In the genomic region with DNA sequence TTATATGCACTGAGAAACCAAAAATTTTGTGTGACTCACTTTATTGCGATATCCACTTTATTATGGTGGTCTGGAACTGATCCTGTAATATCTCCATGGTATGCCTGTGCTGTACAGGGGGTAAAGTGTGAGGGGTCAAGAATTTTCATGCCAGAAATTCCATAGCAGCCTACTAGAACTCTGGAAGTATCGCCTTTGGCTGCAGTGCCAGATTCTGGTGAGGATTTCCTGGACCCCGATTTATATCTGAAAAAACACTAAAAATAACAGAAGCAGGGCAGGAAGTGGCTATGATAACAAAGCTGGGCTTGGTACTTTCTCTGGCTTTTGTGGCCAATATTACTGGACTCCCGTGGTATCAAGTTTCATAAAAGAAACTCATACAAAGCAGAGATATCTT, we compare ENCODE assay signal across 13 cellular contexts. TPM values are rescaled to one million over a fixed set of nuclear protein-coding genes. Genes with fewer than 3 reads are reported as not detected.
A peak's percentile ranks its signal among the peaks of the same experiment; 100 is the strongest.
DNase-seq lines count a peak whose midpoint lies in the region; ATAC-seq and TF ChIP-seq lines count a peak whose summit lies in the region.
"Had no signal": no experiment of that assay in that cellular context is flagged by ENCODE, and none has a peak within 500 bp of the region (broad histone marks: within the 10 kb centered on the region; RNA-seq: fewer than 3 reads in every experiment).

No MANE protein-coding gene starts in this region.

- H3K79me1 ChIP-seq in neuronal stem cell (ENCODE audit: low read depth, low read length): no peaks in the 10 kb centered on the region

- no peak overlapping the region for H2BK15ac ChIP-seq in neuronal stem cell (ENCODE audit: low read length)

- H3K23ac ChIP-seq in neuronal stem cell (ENCODE audit: low read depth, low read length, poor library complexity): no peak overlapping the region

- H3K27me3 ChIP-seq in neuronal stem cell (ENCODE audit: control insufficient read depth in 3 of 3, insufficient read depth in 3 of 3, low read depth in 1 of 3, low read length in 3 of 3) (no peaks in the 10 kb centered on the region), ascending aorta (no peaks in the 10 kb centered on the region)
- H3K27me3 ChIP-seq: colonic mucosa had no signal

- H3K18ac ChIP-seq in neuronal stem cell (ENCODE audit: low read length): no peak overlapping the region

- no peak overlapping the region for H2AK5ac ChIP-seq in neuronal stem cell (ENCODE audit: low read depth, low read length)

- TF ChIP-seq CTCF in NB4 (IDR thresholded peaks at IDR 0.05; ENCODE audit: low read depth, low read length) (no peak), ascending aorta (IDR thresholded peaks at IDR 0.05) (no peak)

- DNase-seq in EH (ENCODE audit: low read depth): peak; percentile 98
- DNase-seq in NB4 (ENCODE audit: low read depth): peak; percentile 25
- peak; percentile 93 for DNase-seq in dermis blood vessel endothelial cell
- no peak for DNase-seq in neuronal stem cell (ENCODE audit: low spot score)
- DNase-seq in activated CD8-positive, alpha-beta memory T cell treated with anti-CD3 and anti-CD28 coated beads, Interleukin-2, amount 50 U/mL, for 4 hours: no peak
- no peak for DNase-seq in ascending aorta (ENCODE audit: low spot score in 2 of 2)
- DNase-seq in NCI-H2171 treated with DMSO at 0.1 percent for 48 hours (lab: John Stamatoyannopoulos, UW): no peak
- DNase-seq: colonic mucosa; naive thymus-derived CD8-positive, alpha-beta T cell; NCI-H1105; T-helper 9 cell had no signal

- H2BK5ac ChIP-seq in neuronal stem cell (ENCODE audit: low read length): no peak overlapping the region

- no peak overlapping the region for H3K4me3 ChIP-seq in NB4 (ENCODE audit: low read depth, low read length)
- H3K4me3 ChIP-seq in neuronal stem cell (ENCODE audit: low read length in 2 of 2): no peak overlapping the region
- H3K4me3 ChIP-seq in ascending aorta: no peak overlapping the region
- H3K4me3 ChIP-seq: colonic mucosa had no signal

- H3K4me1 ChIP-seq in neuronal stem cell (ENCODE audit: control insufficient read depth in 2 of 2, insufficient read depth in 1 of 2, low read depth in 1 of 2, low read length in 2 of 2) (peaks cover 0 to 30% of the 10 kb centered on the region in 2 donors), ascending aorta (no peaks in the 10 kb centered on the region)
- H3K4me1 ChIP-seq: colonic mucosa had no signal

- H2BK12ac ChIP-seq in neuronal stem cell (ENCODE audit: low read length): no peak overlapping the region

- H3K27ac ChIP-seq in neuronal stem cell (replicated peaks; ENCODE audit: low read length) (no peak overlapping the region), ascending aorta (no peak overlapping the region)
- H3K27ac ChIP-seq: colonic mucosa had no signal

- no peak overlapping the region for H3K14ac ChIP-seq in neuronal stem cell (ENCODE audit: low read length)

- ATAC-seq in activated CD4-positive, CD25-positive, alpha-beta regulatory T cell treated with anti-CD3 and anti-CD28 coated beads, Interleukin-2, amount 50 U/mL, for 24 hours: no peak

- no peak overlapping the region for H3K9ac ChIP-seq in neuronal stem cell (ENCODE audit: low read depth, low read length, poor library complexity)

- H3K4ac ChIP-seq in neuronal stem cell (ENCODE audit: low read length): no peak overlapping the region

- no peak overlapping the region for H4K8ac ChIP-seq in neuronal stem cell (ENCODE audit: low read depth, low read length)

- H2AFZ ChIP-seq in neuronal stem cell (ENCODE audit: low read length): peak overlapping the region; percentile 67

- intact Hi-C loops in ascending aorta (cut with DNase I): no loop called here

- peaks cover 0 to 33% of the 10 kb centered on the region in 2 donors for H3K36me3 ChIP-seq in neuronal stem cell (replicated peaks in 1 of 2; ENCODE audit: control insufficient read depth in 2 of 2, insufficient read depth in 2 of 2, low read length in 2 of 2)
- H3K36me3 ChIP-seq in ascending aorta: peaks cover 0 to 10% of the 10 kb centered on the region in 2 donors
- H3K36me3 ChIP-seq: colonic mucosa had no signal

- no peak overlapping the region for H3K4me2 ChIP-seq in neuronal stem cell (ENCODE audit: insufficient read depth, low read length, poor library complexity, severe bottlenecking)

- TF ChIP-seq POLR2A in NB4 (IDR thresholded peaks at IDR 0.05; ENCODE audit: extremely low read depth, insufficient read length): no peak

- WGBS in neuronal stem cell (ENCODE audit: extremely low coverage in 2 of 2, insufficient read length in 2 of 2, insufficient replicate concordance in 1 of 2), 2 donors: no CpG with 5 or more reads among the region's 4 CpGs

- H2BK120ac ChIP-seq in neuronal stem cell (ENCODE audit: low read depth, low read length): no peak overlapping the region

- H4K91ac ChIP-seq in neuronal stem cell (ENCODE audit: low read depth, low read length, poor library complexity): no peak overlapping the region

- H3K9me3 ChIP-seq in neuronal stem cell (replicated peaks in 1 of 2; ENCODE audit: control insufficient read depth in 2 of 2, insufficient read depth in 1 of 2, low read depth in 1 of 2, low read length in 2 of 2): no peaks in the 10 kb centered on the region
- no peaks in the 10 kb centered on the region for H3K9me3 ChIP-seq in ascending aorta
- H3K9me3 ChIP-seq: colonic mucosa had no signal

RNA-seq across cellular contexts. Expression of a gene that starts 36.4 kb away (rescaled TPM):
- 8.5 and 24.3 TPM in 2 replicates for total RNA-seq in dermis blood vessel endothelial cell
- 10.8 TPM for polyA plus RNA-seq in neuronal stem cell (2013, experiment 1 of 2)
- polyA plus RNA-seq in neuronal stem cell (2013, experiment 2 of 2): 10.7 TPM
- 160 TPM for total RNA-seq in ascending aorta
- total RNA-seq: activated T-helper 17 cell treated with anti-CD3 and anti-CD28 coated beads, Interleukin-2, amount 50 U/mL, for 72 hours; naive thymus-derived CD8-positive, alpha-beta T cell had no signal

RNA-seq across cellular contexts. Expression of a gene that starts 42.7 kb away (rescaled TPM):
- 33.7 and 56.4 TPM in 2 replicates for total RNA-seq in dermis blood vessel endothelial cell
- 27.2 TPM for polyA plus RNA-seq in neuronal stem cell (2013, experiment 1 of 2)
- polyA plus RNA-seq in neuronal stem cell (2013, experiment 2 of 2): 26.2 TPM
- 20.8 TPM for total RNA-seq in ascending aorta

RNA-seq across cellular contexts. Expression of a gene that starts 42.8 kb away (rescaled TPM):
- 84.6 and 103 TPM in 2 replicates for total RNA-seq in dermis blood vessel endothelial cell
- 38.8 TPM for polyA plus RNA-seq in neuronal stem cell (2013, experiment 1 of 2)
- polyA plus RNA-seq in neuronal stem cell (2013, experiment 2 of 2): 38.7 TPM
- 73.3 TPM for total RNA-seq in ascending aorta

Comparison
In these comparisons a context has a peak if more than half of its experiments do, and no peak if none do; other contexts are left out.
1. DNase-seq: peak in EH (single experiment), NB4 (single experiment) and dermis blood vessel endothelial cell (single experiment); none in neuronal stem cell (single experiment), activated CD8-positive, alpha-beta memory T cell treated with anti-CD3 and anti-CD28 coated beads, Interleukin-2, amount 50 U/mL, for 4 hours (single experiment), ascending aorta (0 of 2) and NCI-H2171 treated with DMSO at 0.1 percent for 48 hours (single experiment).